1 cellular context compared by ENCODE assay signal in the genomic region with DNA sequence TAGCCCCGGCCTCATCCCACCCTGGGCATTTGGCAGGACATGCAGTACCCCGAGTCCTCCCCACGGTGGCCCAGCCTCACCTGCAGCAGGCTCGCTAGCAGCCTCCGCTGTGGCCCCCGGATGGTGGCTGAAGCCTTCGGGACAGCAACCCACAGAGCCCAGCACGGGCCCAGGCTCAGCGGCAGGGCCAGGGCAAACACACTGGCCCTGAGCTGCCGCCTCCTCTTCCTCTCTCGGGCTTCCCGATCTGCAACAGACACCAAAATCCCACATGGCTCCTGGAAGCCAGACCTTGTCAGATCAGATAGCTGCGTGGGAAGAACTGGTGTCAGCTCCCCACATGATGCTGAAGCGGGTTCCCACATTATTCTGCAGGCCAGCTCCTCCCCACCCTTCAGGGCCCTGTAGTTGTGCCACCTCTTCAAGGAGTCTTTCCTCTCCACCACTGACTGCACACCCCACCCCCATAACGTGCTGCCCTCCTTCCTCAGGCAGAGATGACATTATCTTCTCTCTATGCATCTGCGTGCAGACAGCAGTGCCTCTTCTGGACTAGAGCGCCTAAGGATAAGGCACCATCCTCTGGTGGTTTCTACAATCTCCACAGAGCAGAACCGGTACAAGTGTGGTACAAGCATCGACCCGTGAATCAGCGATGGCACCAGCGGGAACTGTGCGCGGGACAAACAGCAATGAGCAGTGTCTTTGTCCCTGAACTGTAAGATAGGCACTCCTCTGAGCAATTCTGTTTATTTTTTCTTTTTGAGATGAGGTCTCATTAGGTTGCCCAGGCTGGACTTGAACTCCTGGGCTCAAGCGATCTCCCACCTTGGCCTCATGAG.
TF ChIP-seq lines count a peak whose summit lies in the region.

No MANE protein-coding gene starts in this region.

TF ChIP-seq in A549, 52 proteins besides CTCF, POLR2A, EP300 and RAD21 (continued from another document):
- TF ChIP-seq RARB (CRISPR knock-in tag; IDR thresholded peaks at IDR 0.05) (no peak), CBX2 (IDR thresholded peaks at IDR 0.05; ENCODE audit: borderline replicate concordance, low read depth) (no peak), ATOH8 (CRISPR knock-in tag; IDR thresholded peaks at IDR 0.05; ENCODE audit: low read depth) (no peak), KDM1A (IDR thresholded peaks at IDR 0.05; ENCODE audit: low read depth) (no peak), EHMT2 (IDR thresholded peaks at IDR 0.05; ENCODE audit: low read depth) (no peak), CBX8 (IDR thresholded peaks at IDR 0.05) (no peak), NPAS2 (CRISPR knock-in tag; IDR thresholded peaks at IDR 0.05; ENCODE audit: borderline replicate concordance) (no peak), HDAC2 (IDR thresholded peaks at IDR 0.05) (no peak), FOXS1 (CRISPR knock-in tag; IDR thresholded peaks at IDR 0.05) (no peak), NFE2L2 (conservative IDR thresholded peaks at IDR 0.05; ENCODE audit: low read length) (no peak), HOXB13 (CRISPR knock-in tag; IDR thresholded peaks at IDR 0.05; ENCODE audit: low read depth) (no peak), SMC3 (IDR thresholded peaks at IDR 0.05) (no peak), SREBF2 (IDR thresholded peaks at IDR 0.05) (no peak)
- TF ChIP-seq, protein P1, sequence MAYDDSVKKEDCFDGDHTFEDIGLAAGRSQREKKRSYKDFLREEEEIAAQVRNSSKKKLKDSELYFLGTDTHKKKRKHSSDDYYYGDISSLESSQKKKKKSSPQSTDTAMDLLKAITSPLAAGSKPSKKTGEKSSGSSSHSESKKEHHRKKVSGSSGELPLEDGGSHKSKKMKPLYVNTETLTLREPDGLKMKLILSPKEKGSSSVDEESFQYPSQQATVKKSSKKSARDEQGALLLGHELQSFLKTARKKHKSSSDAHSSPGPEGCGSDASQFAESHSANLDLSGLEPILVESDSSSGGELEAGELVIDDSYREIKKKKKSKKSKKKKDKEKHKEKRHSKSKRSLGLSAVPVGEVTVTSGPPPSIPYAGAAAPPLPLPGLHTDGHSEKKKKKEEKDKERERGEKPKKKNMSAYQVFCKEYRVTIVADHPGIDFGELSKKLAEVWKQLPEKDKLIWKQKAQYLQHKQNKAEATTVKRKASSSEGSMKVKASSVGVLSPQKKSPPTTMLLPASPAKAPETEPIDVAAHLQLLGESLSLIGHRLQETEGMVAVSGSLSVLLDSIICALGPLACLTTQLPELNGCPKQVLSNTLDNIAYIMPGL (CRISPR knock-in tag; IDR thresholded peaks at IDR 0.05; ENCODE audit: borderline replicate concordance) = no peak
